In genomic region chr10:51386248-51386885, GRCh38 we compare ENCODE assay signal across 21 cellular contexts.
"Had no signal": no experiment of that assay in that cellular context is flagged by ENCODE, and none has a peak within 500 bp of the region (broad histone marks: within the 10 kb centered on the region; RNA-seq: fewer than 3 reads in every experiment).

No MANE protein-coding gene starts in this region.

- H3K4me3 ChIP-seq: hepatocyte, right atrium auricular region, skin epidermis, tibial nerve, vagina had no signal

- H3K27ac Mint-ChIP-seq: activated naive CD4-positive, alpha-beta T cell treated with anti-CD3 and anti-CD28 coated beads for 36 hours; activated naive CD8-positive, alpha-beta T cell treated with anti-CD3 and anti-CD28 coated beads, Interleukin-2, amount 50 U/mL, for 24 hours; activated T-helper 2 cell treated with anti-CD3 and anti-CD28 coated beads, Interferon-gamma antibody, Interleukin-2, Interleukin-4, amounts not matched to agents 10 μg/mL and 5 μg/mL and 100 μg/mL, durations not matched to agents 14 hours and 24 hours and 36 hours; naive thymus-derived CD8-positive, alpha-beta T cell had no signal

- H3K4me1 ChIP-seq: tibial nerve had no signal

- H3K27me3 ChIP-seq: hepatocyte, right atrium auricular region, tibial nerve, vagina had no signal

- H3K4me1 Mint-ChIP-seq: activated naive CD8-positive, alpha-beta T cell treated with anti-CD3 and anti-CD28 coated beads, Interleukin-2, amount 50 U/mL, for 24 hours; naive thymus-derived CD8-positive, alpha-beta T cell had no signal

- H3K79me2 ChIP-seq: hepatocyte had no signal

- H3K27ac ChIP-seq: hepatocyte, right atrium auricular region, skin epidermis, tibial nerve, vagina, VCaP had no signal

- H3K9me3 Mint-ChIP-seq: activated naive CD4-positive, alpha-beta T cell treated with anti-CD3 and anti-CD28 coated beads for 36 hours; activated naive CD8-positive, alpha-beta T cell treated with anti-CD3 and anti-CD28 coated beads, Interleukin-2, amount 50 U/mL, for 24 hours; activated T-helper 2 cell treated with anti-CD3 and anti-CD28 coated beads, Interferon-gamma antibody, Interleukin-2, Interleukin-4, amounts not matched to agents 10 μg/mL and 5 μg/mL and 100 μg/mL, durations not matched to agents 14 hours and 24 hours and 36 hours; naive thymus-derived CD8-positive, alpha-beta T cell had no signal

- H3K4me2 ChIP-seq: hepatocyte had no signal

- H3K27me3 Mint-ChIP-seq: activated naive CD8-positive, alpha-beta T cell treated with anti-CD3 and anti-CD28 coated beads, Interleukin-2, amount 50 U/mL, for 24 hours had no signal

- H3K9me3 ChIP-seq: right atrium auricular region, tibial nerve, vagina had no signal

- H3K36me3 Mint-ChIP-seq: naive thymus-derived CD8-positive, alpha-beta T cell had no signal

- H3K4me3 Mint-ChIP-seq: activated naive CD4-positive, alpha-beta T cell treated with anti-CD3 and anti-CD28 coated beads for 36 hours; activated naive CD8-positive, alpha-beta T cell treated with anti-CD3 and anti-CD28 coated beads, Interleukin-2, amount 50 U/mL, for 24 hours; naive thymus-derived CD8-positive, alpha-beta T cell had no signal

- H2AFZ ChIP-seq: hepatocyte had no signal

- DNase-seq: activated CD4-positive, alpha-beta T cell treated with anti-CD3 and anti-CD28 coated beads for 1 hour; activated CD4-positive, alpha-beta T cell treated with anti-CD3 and anti-CD28 coated beads, Interleukin-2, amount 50 U/mL, for 48 hours; activated naive CD4-positive, alpha-beta T cell treated with anti-CD3 and anti-CD28 coated beads for 36 hours; activated naive CD8-positive, alpha-beta T cell treated with anti-CD3 and anti-CD28 coated beads, Interleukin-2, amount 50 U/mL, for 24 hours; caudate nucleus; cortex of kidney; effector CD4-positive, alpha-beta T cell; kidney glomerular epithelial cell; mesenchymal stem cell; naive thymus-derived CD8-positive, alpha-beta T cell; stimulated activated CD4-positive, alpha-beta T cell treated with anti-CD3 and anti-CD28 coated beads, Interleukin-4, amount 100 ng/mL, for 24 hours; stimulated activated naive CD4-positive, alpha-beta T cell; T-helper 1 cell; T1000 had no signal

- H3K36me3 ChIP-seq: right atrium auricular region, tibial nerve, vagina had no signal
